10 cellular contexts compared by ENCODE assay signal in genomic region chrX:37993857-37994619, GRCh38. TPM values are rescaled to one million over a fixed set of nuclear protein-coding genes. Genes with fewer than 3 reads are reported as not detected.
A peak's percentile ranks its signal among the peaks of the same experiment; 100 is the strongest.
DNase-seq lines count a peak whose midpoint lies in the region; ATAC-seq, FAIRE-seq and TF ChIP-seq lines count a peak whose summit lies in the region.
"Had no signal": no experiment of that assay in that cellular context is flagged by ENCODE, and none has a peak within 500 bp of the region (broad histone marks: within the 10 kb centered on the region; RNA-seq: fewer than 3 reads in every experiment).

No MANE protein-coding gene starts in this region.

- H3K9me3 ChIP-seq in esophagus muscularis mucosa (no peaks in the 10 kb centered on the region), uterus (no peaks in the 10 kb centered on the region)

- POLR2A ChIA-PET in GM10248 (lab: Yijun Ruan, JAX) = no interaction called here

- H3K27me3 ChIP-seq in esophagus muscularis mucosa (no peaks in the 10 kb centered on the region), uterus (no peaks in the 10 kb centered on the region)

- H3K27ac ChIP-seq in esophagus muscularis mucosa (replicated peaks in 1 of 4) = no peak overlapping the region
- no peak overlapping the region for H3K27ac ChIP-seq in uterus
- H3K27ac ChIP-seq: skin epidermis had no signal

- DNase-seq in GM10248 (ENCODE audit: extremely low spot score) = peak; percentile 29
- DNase-seq in NCI-H2171 treated with DMSO at 0.1 percent for 48 hours (lab: John Stamatoyannopoulos, UW) = peak; percentile 48
- DNase-seq in activated effector memory CD4-positive, alpha-beta T cell treated with Interleukin-2 at 50 U/mL for 16 hours = no peak
- no peak for DNase-seq in esophagus muscularis mucosa (ENCODE audit: extremely low spot score)
- no peak for DNase-seq in SK-N-DZ (ENCODE audit: low spot score)
- DNase-seq in uterus = no peak

- WGBS in esophagus muscularis mucosa = 60% methylated on average over 6 of the region's 7 CpGs

- CTCF ChIA-PET in GM10248 (lab: Yijun Ruan, JAX) = interaction anchor here (1.9 kb wide), 1 partner anchor 14 kb away, joined by 6 read pairs; no protein-coding TSS in a partner anchor

- H3K4me3 ChIP-seq in esophagus muscularis mucosa (no peak overlapping the region), uterus (no peak overlapping the region)
- H3K4me3 ChIP-seq: skin epidermis had no signal

- TF ChIP-seq POLR2A in esophagus muscularis mucosa (IDR thresholded peaks at IDR 0.05; ENCODE audit: low read depth) = no peak
- TF ChIP-seq POLR2A in uterus (IDR thresholded peaks at IDR 0.05) = no peak

- intact Hi-C loops in esophagus muscularis mucosa (cut with DNase I) = no loop called here
- intact Hi-C loops in uterus (cut with DNase I; ENCODE audit: low total_unique reads) = no loop called here

- peak; percentile 72 for ATAC-seq in GM21786 (IDR thresholded peaks at IDR 0.05; ENCODE audit: unreplicated experiment)

- TF ChIP-seq EP300 in esophagus muscularis mucosa (IDR thresholded peaks at IDR 0.05) = no peak

- TF ChIP-seq CTCF in GM10248 (IDR thresholded peaks at IDR 0.05; ENCODE audit: control extremely low read depth, extremely low read depth, low read depth, missing control alignments) (no peak), esophagus muscularis mucosa (IDR thresholded peaks at IDR 0.05) (no peak), uterus (IDR thresholded peaks at IDR 0.05) (no peak)

- H3K4me1 ChIP-seq in esophagus muscularis mucosa (no peaks in the 10 kb centered on the region), uterus (no peaks in the 10 kb centered on the region)

- FAIRE-seq in islet of Langerhans (lab: Jason Lieb, UNC) = peak; percentile 88
- FAIRE-seq: GM18507 had no signal

- H3K36me3 ChIP-seq in esophagus muscularis mucosa (no peaks in the 10 kb centered on the region), uterus (no peaks in the 10 kb centered on the region)

RNA-seq across cellular contexts. Expression of gene SYTL5, which starts 12.3 kb away (rescaled TPM):
- total RNA-seq in esophagus muscularis mucosa (not detected), uterus (1 to 10 TPM in 2 of 4 donors, under 1 TPM in 2; under 0.01 to 3.1 (median 1.6) TPM)
- not detected in 2 replicates for polyA plus RNA-seq in SK-N-DZ (2014; cell fraction: cytosol; rRNA removed)
- polyA plus RNA-seq in SK-N-DZ (2014; cell fraction: nucleus; rRNA removed) = not detected in 2 replicates

Comparison
In these comparisons a context has a peak if more than half of its experiments do, and no peak if none do; other contexts are left out.
1. DNase-seq: peak in GM10248 (single experiment) and NCI-H2171 treated with DMSO at 0.1 percent for 48 hours (single experiment); none in activated effector memory CD4-positive, alpha-beta T cell treated with Interleukin-2 at 50 U/mL for 16 hours (single experiment), esophagus muscularis mucosa (single experiment), SK-N-DZ (single experiment) and uterus (0 of 2).